ENCODE assay signal across 8 cellular contexts in the genomic region with DNA sequence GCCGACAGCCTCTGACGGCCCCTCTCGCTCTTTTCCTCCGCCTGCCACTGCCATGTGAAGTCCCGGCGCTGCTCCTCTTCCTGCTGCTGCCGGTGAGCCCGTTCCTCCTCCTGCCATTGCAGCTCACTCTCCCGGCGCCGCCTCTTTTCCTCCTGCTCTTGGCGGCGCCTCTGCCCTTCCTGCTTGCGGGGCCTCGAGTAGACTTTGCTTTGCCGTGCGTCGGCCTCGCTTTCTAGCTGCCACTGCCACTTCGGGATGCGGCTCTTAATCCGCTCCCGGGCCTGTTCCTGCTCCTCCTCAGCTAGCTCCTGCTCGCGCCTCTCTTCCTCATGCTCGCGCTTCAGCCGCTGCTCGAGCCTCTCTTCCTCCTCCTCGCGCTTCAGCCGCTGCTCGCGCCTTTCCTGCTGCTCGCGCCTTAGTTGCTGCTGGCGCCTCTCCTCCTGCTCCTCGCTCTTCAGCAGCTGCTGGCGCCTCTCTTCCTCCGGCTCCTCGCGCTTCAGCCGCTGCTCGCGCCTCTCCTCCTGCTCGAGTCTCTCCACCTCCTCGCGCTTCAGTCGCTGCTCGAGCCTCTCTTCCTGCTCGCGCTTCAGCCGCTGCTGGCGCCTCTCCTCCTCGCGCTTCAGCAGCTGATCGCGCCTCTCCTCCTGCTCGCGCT. TPM values are rescaled to one million over a fixed set of nuclear protein-coding genes. Genes with fewer than 3 reads are reported as not detected.
DNase-seq lines count a peak whose midpoint lies in the region; ATAC-seq and TF ChIP-seq lines count a peak whose summit lies in the region.

No MANE protein-coding gene starts in this region.

- H3K27me3 ChIP-seq in HUES64 (ENCODE audit: insufficient read depth, low read length): peaks cover 100% of the 10 kb centered on the region
- peaks cover 26% of the 10 kb centered on the region for H3K27me3 ChIP-seq in neuron (ENCODE audit: insufficient read depth, low read length)

- H3K9me3 ChIP-seq in HUES64 (ENCODE audit: insufficient read depth, low read depth, low read length): peaks cover 44% of the 10 kb centered on the region; the same call in 1 of the 2 replicates
- peaks cover 7% of the 10 kb centered on the region for H3K9me3 ChIP-seq in neuron (ENCODE audit: low read length)

- DNase-seq in DMS 273 (lab: John Stamatoyannopoulos, UW; ENCODE audit: unreplicated experiment) (peak; percentile 92), UCSD-AML1 (lab: John Stamatoyannopoulos, UW; ENCODE audit: unreplicated experiment) (peak; percentile 70), fibroblast of gingiva (ENCODE audit: low read depth) (peak; percentile 32), NCI-H524 treated with DMSO at 0.1 percent for 48 hours (lab: John Stamatoyannopoulos, UW) (no peak)

- H3K9ac ChIP-seq in HUES64 (ENCODE audit: low read depth, low read length): peak overlapping the region; percentile 12; the same call in 1 of the 2 replicates

- H3K4me1 ChIP-seq in HUES64 (ENCODE audit: insufficient read depth, low read length) (peaks cover 5% of the 10 kb centered on the region; the same call in 1 of the 2 replicates), neuron (ENCODE audit: insufficient read depth, low read length) (no peaks in the 10 kb centered on the region)

- H3K27ac ChIP-seq in HUES64 (ENCODE audit: low read depth, low read length): no peak overlapping the region

- H3K36me3 ChIP-seq in HUES64 (ENCODE audit: insufficient read depth, low read length) (no peaks in the 10 kb centered on the region), neuron (ENCODE audit: insufficient read depth, low read length) (no peaks in the 10 kb centered on the region)

- peak overlapping the region; percentile 3 for H2AFZ ChIP-seq in neuron (ENCODE audit: low read depth, low read length)

- ATAC-seq in GM18505 (IDR thresholded peaks at IDR 0.05; ENCODE audit: unreplicated experiment) (no peak), HG02870 (IDR thresholded peaks at IDR 0.05; ENCODE audit: unreplicated experiment) (no peak)

- WGBS in HUES64: 48% methylated on average over 60 of the region's 60 CpGs

- H3K4me3 ChIP-seq in HUES64 (ENCODE audit: low read length) (peak overlapping the region; percentile 33), neuron (ENCODE audit: low read length) (peak overlapping the region; percentile 11)

- no peak for TF ChIP-seq POLR2A in GM18505 (IDR thresholded peaks at IDR 0.05; ENCODE audit: borderline replicate concordance, extremely low read depth, insufficient read depth, insufficient read length)

RNA-seq across cellular contexts. Expression of gene TCHH, which starts 4.3 kb away (rescaled TPM):
- polyA plus RNA-seq in HUES64 (2013, experiment 1 of 2): 0.05 TPM
- polyA plus RNA-seq in HUES64 (2013, experiment 2 of 2): 0.06 TPM

RNA-seq across cellular contexts. Expression of gene TCHHL1, which starts 22.1 kb away (rescaled TPM):
- polyA plus RNA-seq in HUES64 (2013, experiment 1 of 2): not detected
- not detected for polyA plus RNA-seq in HUES64 (2013, experiment 2 of 2)

RNA-seq across cellular contexts. Expression of gene RPTN, which starts 48.0 kb away (rescaled TPM):
- not detected for polyA plus RNA-seq in HUES64 (2013, experiment 1 of 2)
- not detected for polyA plus RNA-seq in HUES64 (2013, experiment 2 of 2)
